17 cellular contexts compared by ENCODE assay signal in the genomic region with DNA sequence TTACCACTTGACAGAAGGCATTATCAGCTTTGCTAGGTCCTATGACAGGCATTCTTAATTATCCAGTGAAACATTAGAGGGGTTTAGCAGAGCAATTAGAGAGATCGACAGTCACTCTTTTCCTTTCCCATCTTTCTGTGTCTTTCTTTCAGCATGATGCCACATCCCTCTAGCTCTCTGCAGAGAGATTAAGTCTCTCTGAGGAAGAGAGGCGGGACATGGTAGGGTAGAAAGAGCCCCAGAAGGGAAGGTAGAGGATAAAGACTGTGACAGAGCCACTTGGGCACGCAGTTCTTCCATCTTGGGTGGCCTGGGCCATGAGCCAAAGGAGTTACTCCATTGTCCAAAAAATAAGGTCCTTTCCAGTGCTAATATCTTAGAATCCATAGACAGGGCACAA. TPM values are rescaled to one million over a fixed set of nuclear protein-coding genes. Genes with fewer than 3 reads are reported as not detected.
A peak's percentile ranks its signal among the peaks of the same experiment; 100 is the strongest.
DNase-seq lines count a peak whose midpoint lies in the region; ATAC-seq and TF ChIP-seq lines count a peak whose summit lies in the region.
"Had no signal": no experiment of that assay in that cellular context is flagged by ENCODE, and none has a peak within 500 bp of the region (broad histone marks: within the 10 kb centered on the region; RNA-seq: fewer than 3 reads in every experiment).

No MANE protein-coding gene starts in this region.

- POLR2A ChIA-PET in CD8-positive, alpha-beta T cell (lab: Charles Lee): no interaction called here

- no peak for TF ChIP-seq EP300 in suprapubic skin (IDR thresholded peaks at IDR 0.05)

- no peaks in the 10 kb centered on the region for H3K36me3 Mint-ChIP-seq in CD8-positive, alpha-beta T cell
- H3K36me3 Mint-ChIP-seq: CD4-positive, CD25-positive, alpha-beta regulatory T cell had no signal

- CTCF ChIA-PET in CD8-positive, alpha-beta T cell (lab: Charles Lee): no interaction called here

- TF ChIP-seq POLR2A in suprapubic skin (IDR thresholded peaks at IDR 0.05): no peak

- no peaks in the 10 kb centered on the region for H3K9me3 Mint-ChIP-seq in CD8-positive, alpha-beta T cell

- no peaks in the 10 kb centered on the region for H3K4me1 ChIP-seq in CD8-positive, alpha-beta T cell (ENCODE audit: insufficient read depth, low read length)
- H3K4me1 ChIP-seq in suprapubic skin: no peaks in the 10 kb centered on the region

- H3K27me3 ChIP-seq in CD8-positive, alpha-beta T cell (ENCODE audit: insufficient read depth, low read length): no peaks in the 10 kb centered on the region
- no peaks in the 10 kb centered on the region for H3K27me3 ChIP-seq in suprapubic skin
- H3K27me3 ChIP-seq: BLaER1 treated with 17β-estradiol and CSF1 and Interleukin-3, amounts not matched to agents 10 nM and 100 nM had no signal

- no peaks in the 10 kb centered on the region for H3K4me1 Mint-ChIP-seq in CD8-positive, alpha-beta T cell (ENCODE audit: low read depth)
- H3K4me1 Mint-ChIP-seq: CD4-positive, CD25-positive, alpha-beta regulatory T cell; GM23338 had no signal

- ATAC-seq in CD8-positive, alpha-beta T cell: no peak
- ATAC-seq: GM12878, GM23338 had no signal

- H3K4me3 Mint-ChIP-seq in CD8-positive, alpha-beta T cell: no peak overlapping the region
- H3K4me3 Mint-ChIP-seq: CD4-positive, CD25-positive, alpha-beta regulatory T cell; GM23338 had no signal

- no peak overlapping the region for H3K27ac Mint-ChIP-seq in CD8-positive, alpha-beta T cell
- H3K27ac Mint-ChIP-seq: CD4-positive, CD25-positive, alpha-beta regulatory T cell; GM23338 had no signal

- no peaks in the 10 kb centered on the region for H3K36me3 ChIP-seq in CD8-positive, alpha-beta T cell (ENCODE audit: insufficient read depth, low read length)
- no peaks in the 10 kb centered on the region for H3K36me3 ChIP-seq in suprapubic skin
- H3K36me3 ChIP-seq: BLaER1 treated with 17β-estradiol and CSF1 and Interleukin-3, amounts not matched to agents 10 nM and 100 nM had no signal

- TF ChIP-seq CTCF in CD8-positive, alpha-beta T cell (IDR thresholded peaks at IDR 0.05): no peak
- no peak for TF ChIP-seq CTCF in suprapubic skin (IDR thresholded peaks at IDR 0.05)

- H3K4me3 ChIP-seq in CD8-positive, alpha-beta T cell (ENCODE audit: low read depth, low read length): no peak overlapping the region
- no peak overlapping the region for H3K4me3 ChIP-seq in suprapubic skin
- H3K4me3 ChIP-seq: BLaER1 treated with 17β-estradiol and CSF1 and Interleukin-3, amounts not matched to agents 10 nM and 100 nM; GM12878; GM23338 had no signal

- intact Hi-C loops in CD8-positive, alpha-beta T cell (cut with DNase I, micrococcal nuclease): no loop called here

- H3K27ac ChIP-seq in caudate nucleus (ENCODE audit: low read depth, low read length) (no peak overlapping the region), suprapubic skin (no peak overlapping the region)
- no peak overlapping the region for H3K27ac ChIP-seq in CD8-positive, alpha-beta T cell (ENCODE audit: low read depth, low read length)
- H3K27ac ChIP-seq: BLaER1 treated with 17β-estradiol and CSF1 and Interleukin-3, amounts not matched to agents 10 nM and 100 nM had no signal

- peaks cover 3% of the 10 kb centered on the region for H3K27me3 Mint-ChIP-seq in CD8-positive, alpha-beta T cell (ENCODE audit: low read depth)

- WGBS in suprapubic skin: 81% methylated on average over 3 of the region's 3 CpGs

- H3K9me3 ChIP-seq in CD8-positive, alpha-beta T cell (ENCODE audit: low read length): no peaks in the 10 kb centered on the region
- no peaks in the 10 kb centered on the region for H3K9me3 ChIP-seq in suprapubic skin
- H3K9me3 ChIP-seq: BLaER1 treated with 17β-estradiol and CSF1 and Interleukin-3, amounts not matched to agents 10 nM and 100 nM had no signal

- DNase-seq in NCI-H146 (lab: John Stamatoyannopoulos, UW) (peak; percentile 4), NCI-H146 treated with DMSO at 0.1 percent for 48 hours (lab: John Stamatoyannopoulos, UW; ENCODE audit: unreplicated experiment) (no peak), NCI-H2171 treated with DMSO at 0.1 percent for 48 hours (lab: John Stamatoyannopoulos, UW) (peak; percentile 69), NCI-H82 treated with DMSO at 0.1 percent for 48 hours (lab: John Stamatoyannopoulos, UW; ENCODE audit: unreplicated experiment) (peak; percentile 100), caudate nucleus (lab: John Stamatoyannopoulos, UW) (no peak), suprapubic skin (ENCODE audit: low spot score in 2 of 2) (no peak)
- DNase-seq in CD8-positive, alpha-beta T cell: no peak
- DNase-seq in central memory CD4-positive, alpha-beta T cell: no peak
- DNase-seq: 8988T; CD4-positive, CD25-positive, alpha-beta regulatory T cell; DMS79; H7; IMR-90 had no signal

RNA-seq across cellular contexts. Expression of a gene that starts 55.8 kb away (rescaled TPM):
- under 1 TPM; 0.41 to 0.58 TPM for total RNA-seq in CD8-positive, alpha-beta T cell
- not detected for total RNA-seq in suprapubic skin
- total RNA-seq: G401, GM23338, H7, IMR-90 had no signal

Comparison
In these comparisons a context has a peak if more than half of its experiments do, and no peak if none do; other contexts are left out.
1. DNase-seq: peak in NCI-H146 (single experiment), NCI-H2171 treated with DMSO at 0.1 percent for 48 hours (single experiment) and NCI-H82 treated with DMSO at 0.1 percent for 48 hours (single experiment); none in NCI-H146 treated with DMSO at 0.1 percent for 48 hours (single experiment), caudate nucleus (0 of 61), CD8-positive, alpha-beta T cell (0 of 7), central memory CD4-positive, alpha-beta T cell (single experiment) and suprapubic skin (0 of 2).